21 cellular contexts compared by ENCODE assay signal in genomic region chr4:71602271-71602890, GRCh38.
DNase-seq lines count a peak whose midpoint lies in the region; ATAC-seq, FAIRE-seq and TF ChIP-seq lines count a peak whose summit lies in the region.
"Had no signal": no experiment of that assay in that cellular context is flagged by ENCODE, and none has a peak within 500 bp of the region (broad histone marks: within the 10 kb centered on the region; RNA-seq: fewer than 3 reads in every experiment).

No MANE protein-coding gene starts in this region.

- FAIRE-seq in H54 (lab: Jason Lieb, UNC): no peak

- no CpG with 5 or more reads among the region's 6 CpGs for WGBS in trophoblast cell (ENCODE audit: extremely low coverage, insufficient coverage, insufficient read length)
- WGBS in lower leg skin, 2 donors: 85 to 89% methylated on average over 6 of the region's 6 CpGs

- H2AFZ ChIP-seq in PC-3 (ENCODE audit: low read length): no peak overlapping the region
- H2AFZ ChIP-seq in trophoblast cell (ENCODE audit: insufficient read depth, low read length, poor library complexity): no peak overlapping the region

- no peak overlapping the region for H2BK120ac ChIP-seq in trophoblast cell (ENCODE audit: insufficient read depth, low read length, poor library complexity)

- CTCF ChIA-PET in PC-3 (lab: Charles Lee): no interaction called here

- H3K18ac ChIP-seq in trophoblast cell (ENCODE audit: low read length): no peak overlapping the region

- no peak overlapping the region for H2AK5ac ChIP-seq in trophoblast cell (ENCODE audit: low read length)

- H3K4ac ChIP-seq in trophoblast cell (ENCODE audit: low read depth, low read length): no peak overlapping the region

- no peaks in the 10 kb centered on the region for H3K9me3 ChIP-seq in PC-3 (ENCODE audit: low read length)
- H3K9me3 ChIP-seq in trophoblast cell (ENCODE audit: insufficient read depth, low read depth, low read length): no peaks in the 10 kb centered on the region
- H3K9me3 ChIP-seq: left ventricle myocardium inferior, ovary, SJCRH30 had no signal

- POLR2A ChIA-PET in PC-3 (lab: Charles Lee; ENCODE audit: unreplicated experiment): no interaction called here

- peak; percentile 72 for DNase-seq in EH (ENCODE audit: low read depth)
- DNase-seq in PC-3: peak; percentile 48
- peak; percentile 74 for DNase-seq in epithelial cell of esophagus (ENCODE audit: low read depth)
- peak in 1 of 2 donors; percentile 11 for DNase-seq in trophoblast cell
- no peak for DNase-seq in H54 (ENCODE audit: insufficient read length, low spot score)
- no peak for DNase-seq in NCI-H1694 (lab: John Stamatoyannopoulos, UW)
- no peak for DNase-seq in hepatic stellate cell (ENCODE audit: low spot score)
- no peak for DNase-seq in lower leg skin (ENCODE audit: low spot score in 2 of 2)
- DNase-seq: activated CD4-positive, CD25-positive, alpha-beta regulatory T cell treated with anti-CD3 and anti-CD28 coated beads, Interleukin-2, amount 50 U/mL, for 72 hours; GDM1; left ventricle myocardium inferior; NCI-H1105 treated with DMSO at 0.1 percent for 48 hours; NCI-H2171; NCI-H774; ovary; sigmoid colon; SJCRH30; stimulated activated CD4-positive, alpha-beta T cell treated with anti-CD3 and anti-CD28 coated beads, Interleukin-1b, Interleukin-23, amount 100 ng/mL, for 48 hours had no signal

- no peak overlapping the region for H3K27ac ChIP-seq in PC-3 (ENCODE audit: low read length)
- peak overlapping the region; percentile 12 for H3K27ac ChIP-seq in trophoblast cell (ENCODE audit: low read depth, low read length)
- H3K27ac ChIP-seq: foreskin keratinocyte, KMS-11, left ventricle myocardium inferior, ovary, sigmoid colon, SJCRH30 had no signal

- no peak overlapping the region for H3K4me3 ChIP-seq in PC-3 (ENCODE audit: low read length)
- H3K4me3 ChIP-seq in epithelial cell of esophagus (ENCODE audit: low read length): no peak overlapping the region
- H3K4me3 ChIP-seq in trophoblast cell (ENCODE audit: low read depth, low read length): no peak overlapping the region
- H3K4me3 ChIP-seq in lower leg skin (ENCODE audit: low read depth, poor library complexity, severe bottlenecking): no peak overlapping the region
- H3K4me3 ChIP-seq: left ventricle myocardium inferior, ovary, sigmoid colon, SJCRH30 had no signal

- H3K4me1 ChIP-seq in PC-3 (ENCODE audit: insufficient read depth, low read length) (peaks cover 24% of the 10 kb centered on the region), trophoblast cell (ENCODE audit: control insufficient read depth in 1 of 2, insufficient read depth in 2 of 2, low read length in 2 of 2) (no peaks in the 10 kb centered on the region)
- H3K4me1 ChIP-seq: foreskin keratinocyte, left ventricle myocardium inferior, sigmoid colon, SJCRH30 had no signal

- H3K14ac ChIP-seq in trophoblast cell (ENCODE audit: low read length): no peak overlapping the region

- ATAC-seq in PC-3: no peak; the same call in 1 of the 2 replicates
- ATAC-seq: activated T-helper 17 cell treated with anti-CD3 and anti-CD28 coated beads, Interleukin-2, amount 50 U/mL, for 72 hours; foreskin keratinocyte had no signal

- BruUV-seq in PC-3 (replicated peaks; lab: Mats Ljungman, UMichigan): no TSS peak

- H4K12ac ChIP-seq in trophoblast cell (ENCODE audit: low read depth, low read length): no peak overlapping the region

- no peak for TF ChIP-seq CTCF in PC-3 (conservative IDR thresholded peaks at IDR 0.05; ENCODE audit: low read depth, low read length)
- no peak for TF ChIP-seq CTCF in epithelial cell of esophagus (IDR thresholded peaks at IDR 0.05; ENCODE audit: insufficient read depth, low read depth, low read length, missing control alignments)
- no peak for TF ChIP-seq CTCF in lower leg skin (IDR thresholded peaks at IDR 0.05)

- H2BK5ac ChIP-seq in trophoblast cell (ENCODE audit: low read depth, low read length, poor library complexity): no peak overlapping the region

- H2BK12ac ChIP-seq in trophoblast cell (ENCODE audit: low read length): no peak overlapping the region

- H4K20me1 ChIP-seq in PC-3 (ENCODE audit: low read length): no peaks in the 10 kb centered on the region

- H3K36me3 ChIP-seq in PC-3 (ENCODE audit: low read depth, low read length) (no peaks in the 10 kb centered on the region), trophoblast cell (ENCODE audit: control insufficient read depth in 1 of 2, insufficient read depth in 2 of 2, low read length in 2 of 2) (no peaks in the 10 kb centered on the region)
- H3K36me3 ChIP-seq: left ventricle myocardium inferior, ovary, sigmoid colon, SJCRH30 had no signal

- H3K79me1 ChIP-seq in trophoblast cell (ENCODE audit: low read length): peaks cover 3% of the 10 kb centered on the region

- H3K23ac ChIP-seq in trophoblast cell (ENCODE audit: low read length): no peak overlapping the region

- intact Hi-C loops in PC-3 (cut with micrococcal nuclease): no loop called here
- intact Hi-C loops in lower leg skin (cut with DNase I; ENCODE audit: low total_unique reads): no loop called here

- H3K27me3 ChIP-seq in PC-3 (ENCODE audit: low read length): no peaks in the 10 kb centered on the region
- H3K27me3 ChIP-seq in trophoblast cell (ENCODE audit: insufficient read depth, low read length): no peaks in the 10 kb centered on the region
- H3K27me3 ChIP-seq: foreskin keratinocyte, ovary, sigmoid colon had no signal

- no peaks in the 10 kb centered on the region for H3F3A ChIP-seq in PC-3 (ENCODE audit: low read length, unreplicated experiment)

- H3K4me2 ChIP-seq in PC-3 (ENCODE audit: low read length) (no peak overlapping the region), trophoblast cell (ENCODE audit: low read length) (no peak overlapping the region)
- H3K4me2 ChIP-seq: KMS-11 had no signal

- H4K8ac ChIP-seq in trophoblast cell (ENCODE audit: low read depth, low read length): no peak overlapping the region

- H4K91ac ChIP-seq in trophoblast cell (ENCODE audit: low read depth, low read length): no peak overlapping the region

- no peak overlapping the region for H3K9ac ChIP-seq in PC-3 (ENCODE audit: low read length)
- H3K9ac ChIP-seq in trophoblast cell (ENCODE audit: low read length): no peak overlapping the region
- H3K9ac ChIP-seq: KMS-11 had no signal

- H3K79me2 ChIP-seq in PC-3 (ENCODE audit: low read length) (no peaks in the 10 kb centered on the region), trophoblast cell (ENCODE audit: control insufficient read depth, insufficient read depth, low read length, poor library complexity) (no peaks in the 10 kb centered on the region)

- TF ChIP-seq POLR2A in H54 (IDR thresholded peaks at IDR 0.05; ENCODE audit: low read depth, low read length) (no peak), lower leg skin (IDR thresholded peaks at IDR 0.05) (no peak)

- H3K9me2 ChIP-seq in PC-3 (replicated peaks; ENCODE audit: low read length): no peaks in the 10 kb centered on the region

Comparison
In these comparisons a context has a peak if more than half of its experiments do, and no peak if none do; other contexts are left out.
1. DNase-seq: peak in EH (single experiment), PC-3 (single experiment) and epithelial cell of esophagus (single experiment); none in H54 (single experiment), NCI-H1694 (single experiment), hepatic stellate cell (single experiment) and lower leg skin (0 of 2).